19 cellular contexts compared by ENCODE assay signal in the genomic region with DNA sequence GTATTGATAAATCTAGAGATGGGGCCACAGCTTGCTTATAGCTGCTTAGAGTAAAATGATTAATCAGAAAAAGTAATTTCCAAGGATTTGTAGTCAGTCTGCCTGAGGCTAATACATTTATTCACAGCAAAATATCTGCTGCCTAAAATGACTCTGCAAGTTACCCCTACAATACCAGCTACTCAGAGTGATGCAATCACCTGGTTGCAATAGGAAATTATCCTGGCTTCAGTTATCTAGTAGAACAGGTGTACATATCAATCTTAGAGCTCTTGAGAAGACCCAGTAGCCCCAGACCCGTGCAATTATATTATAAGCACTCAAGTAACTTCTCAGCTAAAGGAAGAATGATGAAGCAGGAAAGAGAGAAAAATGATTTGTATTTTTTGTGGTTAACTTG.
"Had no signal": no experiment of that assay in that cellular context is flagged by ENCODE, and none has a peak within 500 bp of the region (broad histone marks: within the 10 kb centered on the region; RNA-seq: fewer than 3 reads in every experiment).

No MANE protein-coding gene starts in this region.

- H3K36me3 ChIP-seq: colonic mucosa, neutrophil had no signal

- H3K9me3 Mint-ChIP-seq: activated CD4-positive, alpha-beta memory T cell treated with anti-CD3 and anti-CD28 coated beads, Interleukin-2, amount 10 ng/mL, durations not matched to agents 7 days and 5 days; memory B cell; natural killer cell; type B pancreatic cell had no signal

- H3K27ac Mint-ChIP-seq: activated CD4-positive, alpha-beta memory T cell treated with anti-CD3 and anti-CD28 coated beads, Interleukin-2, amount 10 ng/mL, durations not matched to agents 7 days and 5 days; memory B cell; natural killer cell; type B pancreatic cell had no signal

- H3K27ac ChIP-seq: colonic mucosa, neutrophil, parathyroid adenoma had no signal

- H3K4me3 ChIP-seq: colonic mucosa had no signal

- H2AFZ ChIP-seq: parathyroid adenoma had no signal

- ATAC-seq: left ventricle myocardium superior, natural killer cell had no signal

- H3K79me2 ChIP-seq: parathyroid adenoma had no signal

- H3K9ac ChIP-seq: parathyroid adenoma had no signal

- H3K9me3 ChIP-seq: colonic mucosa, neutrophil had no signal

- H3K4me1 ChIP-seq: colonic mucosa, parathyroid adenoma had no signal

- H3K4me3 Mint-ChIP-seq: activated CD4-positive, alpha-beta memory T cell treated with anti-CD3 and anti-CD28 coated beads, Interleukin-2, amount 10 ng/mL, durations not matched to agents 7 days and 5 days; memory B cell; natural killer cell; type B pancreatic cell had no signal

- DNase-seq: activated CD4-positive, alpha-beta memory T cell treated with anti-CD3 and anti-CD28 coated beads, Interleukin-2, amount 10 ng/mL, durations not matched to agents 7 days and 5 days; activated CD4-positive, alpha-beta T cell treated with anti-CD3 and anti-CD28 coated beads for 36 hours; activated CD8-positive, alpha-beta memory T cell treated with anti-CD3 and anti-CD28 coated beads, Interleukin-2, amount 50 U/mL, for 4 hours; activated naive CD4-positive, alpha-beta T cell treated with anti-CD3 and anti-CD28 coated beads, Interleukin-2, amount 50 U/mL, for 16 hours; amniotic stem cell; central memory CD4-positive, alpha-beta T cell; colonic mucosa; foreskin fibroblast; kidney glomerular epithelial cell; left ventricle myocardium superior; natural killer cell; retina; stimulated activated CD4-positive, alpha-beta T cell treated with anti-CD3 and anti-CD28 coated beads, Interleukin-4, amount 100 ng/mL, for 24 hours; stimulated activated naive CD4-positive, alpha-beta T cell; T-helper 2 cell had no signal

- H3K27me3 ChIP-seq: colonic mucosa, neutrophil had no signal

- H3K36me3 Mint-ChIP-seq: memory B cell, natural killer cell, type B pancreatic cell had no signal
